In genomic region chr4:65023877-65024670, GRCh38 we compare ENCODE assay signal across 1 cellular context.
TF ChIP-seq lines count a peak whose summit lies in the region.

No MANE protein-coding gene starts in this region.

TF ChIP-seq in H1, 55 proteins besides CTCF, POLR2A, EP300 and RAD21 (continued from another document):
- TF ChIP-seq SIX5 (IDR thresholded peaks at IDR 0.05; ENCODE audit: low read depth, low read length) (no peak), SP4 (IDR thresholded peaks at IDR 0.05; ENCODE audit: low read length) (no peak), TAF1 (IDR thresholded peaks at IDR 0.05; ENCODE audit: low read depth, low read length) (no peak), TCF12 (IDR thresholded peaks at IDR 0.05; ENCODE audit: low read depth, low read length) (no peak), TAF7 (optimal IDR thresholded peaks at IDR 0.05; ENCODE audit: borderline replicate concordance, low read depth, low read length) (no peak), GTF2F1 (IDR thresholded peaks at IDR 0.05; ENCODE audit: borderline replicate concordance, low read depth, low read length) (no peak), BACH1 (IDR thresholded peaks at IDR 0.05; ENCODE audit: low read length) (no peak), SIN3A (conservative IDR thresholded peaks at IDR 0.05 in 1 of 2, IDR thresholded peaks at IDR 0.05 in 1 of 2; ENCODE audit: low read depth in 1 of 2, low read length in 2 of 2) (no peak), JUN (IDR thresholded peaks at IDR 0.05; ENCODE audit: low read depth, low read length) (no peak), EZH2 (IDR thresholded peaks at IDR 0.05; ENCODE audit: low read depth, low read length, severe bottlenecking) (no peak), CREB1 (IDR thresholded peaks at IDR 0.05) (no peak), RXRA (IDR thresholded peaks at IDR 0.05; ENCODE audit: insufficient read depth, low read depth, low read length) (no peak)
